ENCODE assay signal across 17 cellular contexts in genomic region chr4:13496605-13497004, GRCh38. TPM values are rescaled to one million over a fixed set of nuclear protein-coding genes. Genes with fewer than 3 reads are reported as not detected.
"Had no signal": no experiment of that assay in that cellular context is flagged by ENCODE, and none has a peak within 500 bp of the region (broad histone marks: within the 10 kb centered on the region; RNA-seq: fewer than 3 reads in every experiment).

No MANE protein-coding gene starts in this region.

- H3K9me3 Mint-ChIP-seq: nephron had no signal

- DNase-seq: dermis blood vessel endothelial cell; foreskin keratinocyte; immature natural killer cell; left ventricle myocardium inferior; lower lobe of right lung; mesendoderm; naive B cell; occipital lobe; pancreas; right cardiac atrium; small intestine; stimulated activated CD4-positive, alpha-beta T cell treated with anti-CD3 and anti-CD28 coated beads, Interleukin-2, amount 100 ng/mL, for 48 hours; stimulated activated naive CD4-positive, alpha-beta T cell treated with Interleukin-2 at 50 U/mL for 16 hours; trophoblast cell had no signal

- H3K27ac Mint-ChIP-seq: immature natural killer cell, naive B cell, nephron, progenitor cell of endocrine pancreas had no signal

- H3K4me1 Mint-ChIP-seq: immature natural killer cell, nephron had no signal

- H3K27ac ChIP-seq: foreskin keratinocyte, left ventricle myocardium inferior, lower lobe of right lung, pancreas had no signal

- H3K4me3 ChIP-seq: left ventricle myocardium inferior, lower lobe of right lung, pancreas had no signal

- H3K36me3 ChIP-seq: left ventricle myocardium inferior, lower lobe of right lung, pancreas had no signal

- ATAC-seq: foreskin keratinocyte, lower lobe of right lung, pancreas, right cardiac atrium had no signal

- H3K36me3 Mint-ChIP-seq: immature natural killer cell, naive B cell had no signal

- H3K4me3 Mint-ChIP-seq: immature natural killer cell, naive B cell, nephron had no signal

- H3K4me1 ChIP-seq: foreskin keratinocyte, left ventricle myocardium inferior, lower lobe of right lung, pancreas had no signal

- H3K27me3 Mint-ChIP-seq: progenitor cell of endocrine pancreas had no signal

RNA-seq across cellular contexts. Expression of gene NKX3-2, which starts 47.7 kb away (rescaled TPM):
- total RNA-seq: dermis blood vessel endothelial cell, epithelial cell of proximal tubule, left ventricle myocardium inferior, lower lobe of right lung, occipital lobe had no signal
- polyA plus RNA-seq: immature natural killer cell had no signal
